Comparison of ENCODE assay signal across 17 cellular contexts in the genomic region with DNA sequence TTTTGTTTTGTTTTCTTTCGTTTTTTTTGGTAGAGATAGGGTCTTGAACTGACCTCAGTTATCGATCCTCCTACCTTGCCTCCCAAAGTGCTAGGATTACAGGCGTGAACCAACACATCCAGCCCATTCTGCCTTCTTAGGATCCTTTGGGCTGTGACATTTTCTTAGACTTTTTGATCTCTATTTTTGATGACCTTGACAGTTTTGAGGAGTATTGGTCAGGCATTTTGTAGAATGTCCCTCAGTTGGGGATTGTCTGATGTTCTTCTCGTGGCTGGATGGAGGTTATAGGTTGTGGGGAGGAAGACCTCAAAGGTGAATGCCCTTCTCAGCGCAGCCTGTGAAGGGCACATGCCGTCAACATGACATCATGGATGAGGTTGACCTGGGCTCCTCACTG. TPM values are rescaled to one million over a fixed set of nuclear protein-coding genes. Genes with fewer than 3 reads are reported as not detected.
DNase-seq lines count a peak whose midpoint lies in the region; ATAC-seq, FAIRE-seq and TF ChIP-seq lines count a peak whose summit lies in the region.
"Had no signal": no experiment of that assay in that cellular context is flagged by ENCODE, and none has a peak within 500 bp of the region (broad histone marks: within the 10 kb centered on the region; RNA-seq: fewer than 3 reads in every experiment).

No MANE protein-coding gene starts in this region.

- H3K27ac ChIP-seq in H1 (ENCODE audit: low read depth, low read length) = no peak overlapping the region

- no peak overlapping the region for H4K8ac ChIP-seq in H1 (ENCODE audit: extremely low read depth, insufficient read depth, low read length)

- H3K79me1 ChIP-seq in H1 (ENCODE audit: low read depth, low read length) = no peaks in the 10 kb centered on the region

- H3K36me3 Mint-ChIP-seq in activated CD8-positive, alpha-beta T cell treated with anti-CD3 and anti-CD28 coated beads, Interleukin-2, amount 10 ng/mL, durations not matched to agents 7 days and 5 days (ENCODE audit: low read depth) = peaks cover 21% of the 10 kb centered on the region
- no peaks in the 10 kb centered on the region for H3K36me3 Mint-ChIP-seq in activated CD8-positive, alpha-beta T cell treated with anti-CD3 and anti-CD28 coated beads for 36 hours (ENCODE audit: low read depth)
- no peaks in the 10 kb centered on the region for H3K36me3 Mint-ChIP-seq in activated CD8-positive, alpha-beta memory T cell treated with anti-CD3 and anti-CD28 coated beads, Interleukin-2, amount 10 ng/mL, durations not matched to agents 7 days and 5 days

- no peak for TF ChIP-seq EP300 in H1 (IDR thresholded peaks at IDR 0.05; ENCODE audit: borderline replicate concordance in 1 of 2, low read depth in 2 of 2, low read length in 2 of 2)

- H2BK12ac ChIP-seq in H1 (ENCODE audit: low read depth, low read length) = no peak overlapping the region

- FAIRE-seq in GM12891 (lab: Jason Lieb, UNC) (peak; percentile 41), H1 (lab: Jason Lieb, UNC) (no peak)
- FAIRE-seq: GM18507 had no signal

- no peak overlapping the region for H4K5ac ChIP-seq in H1 (ENCODE audit: insufficient read length, low read depth, low read length)

- H3K14ac ChIP-seq in H1 (ENCODE audit: insufficient read length) = no peak overlapping the region

- no peak for DNase-seq in activated CD8-positive, alpha-beta T cell treated with anti-CD3 and anti-CD28 coated beads, Interleukin-2, amount 10 ng/mL, durations not matched to agents 7 days and 5 days
- no peak for DNase-seq in activated CD8-positive, alpha-beta T cell treated with anti-CD3 and anti-CD28 coated beads for 36 hours
- DNase-seq in GM12891 (ENCODE audit: insufficient read length, low spot score) = no peak
- no peak for DNase-seq in H1 (ENCODE audit: low read depth in 1 of 2, low spot score in 2 of 2)
- no peak for DNase-seq in activated CD8-positive, alpha-beta memory T cell treated with anti-CD3 and anti-CD28 coated beads, Interleukin-2, amount 10 ng/mL, durations not matched to agents 7 days and 5 days
- DNase-seq in LoVo (ENCODE audit: low spot score) = no peak
- DNase-seq: Calu3, NCI-H1436 treated with DMSO at 0.1 percent for 48 hours, NCI-H2081 treated with DMSO at 0.1 percent for 48 hours, NCI-H345, NCI-H526 treated with DMSO at 0.1 percent for 48 hours had no signal

- no peaks in the 10 kb centered on the region for H3K27me3 ChIP-seq in H1 (replicated peaks in 1 of 4; ENCODE audit: control insufficient read depth in 3 of 4, extremely low read depth in 1 of 4, insufficient read depth in 3 of 4, low read length in 3 of 4)

- H3K4me3 ChIP-seq in H1 (ENCODE audit: extremely low read depth in 1 of 4, insufficient read depth in 2 of 4, low read depth in 3 of 4, low read length in 4 of 4) = no peak overlapping the region

- H3K4me1 ChIP-seq in H1 (replicated peaks in 1 of 4; ENCODE audit: control insufficient read depth in 3 of 4, insufficient read depth in 4 of 4, low read length in 3 of 4) = no peaks in the 10 kb centered on the region

- TF ChIP-seq POLR2A in GM12891 (IDR thresholded peaks at IDR 0.05; ENCODE audit: low read depth, low read length) (no peak), H1 (IDR thresholded peaks at IDR 0.05; ENCODE audit: control extremely low read depth in 1 of 2, low read depth in 2 of 2, low read length in 2 of 2) (no peak)

- POLR2A ChIA-PET in activated CD8-positive, alpha-beta T cell treated with anti-CD3 and anti-CD28 coated beads, Interleukin-2, amount 10 ng/mL, durations not matched to agents 7 days and 5 days (lab: Charles Lee) = no interaction called here
- POLR2A ChIA-PET in activated CD8-positive, alpha-beta T cell treated with anti-CD3 and anti-CD28 coated beads for 36 hours (lab: Charles Lee) = no interaction called here
- POLR2A ChIA-PET in H1 (lab: Charles Lee; ENCODE audit: partially characterized antibody) = interaction anchor here (1.8 kb wide), 1 partner anchor 34 kb away, joined by 4 read pairs; no protein-coding TSS in a partner anchor

- no peaks in the 10 kb centered on the region for H3K36me3 ChIP-seq in H1 (ENCODE audit: control insufficient read depth in 2 of 4, insufficient read depth in 4 of 4, low read length in 3 of 4)

- H2BK120ac ChIP-seq in H1 (replicated peaks; ENCODE audit: low read depth, low read length) = no peak overlapping the region

- no peak overlapping the region for H3K18ac ChIP-seq in H1 (ENCODE audit: extremely low read depth, low read length)

- intact Hi-C loops in activated CD8-positive, alpha-beta T cell treated with anti-CD3 and anti-CD28 coated beads for 36 hours (cut with micrococcal nuclease) = no loop called here

- no peak overlapping the region for H3K4ac ChIP-seq in H1 (replicated peaks; ENCODE audit: insufficient read length, low read depth, low read length)

- H3K4me3 Mint-ChIP-seq in activated CD8-positive, alpha-beta T cell treated with anti-CD3 and anti-CD28 coated beads, Interleukin-2, amount 10 ng/mL, durations not matched to agents 7 days and 5 days = no peak overlapping the region
- no peak overlapping the region for H3K4me3 Mint-ChIP-seq in activated CD8-positive, alpha-beta T cell treated with anti-CD3 and anti-CD28 coated beads for 36 hours
- no peak overlapping the region for H3K4me3 Mint-ChIP-seq in activated CD8-positive, alpha-beta memory T cell treated with anti-CD3 and anti-CD28 coated beads, Interleukin-2, amount 10 ng/mL, durations not matched to agents 7 days and 5 days
- H3K4me3 Mint-ChIP-seq: CD14-positive monocyte had no signal

- no peak overlapping the region for H2AFZ ChIP-seq in H1 (ENCODE audit: low read length)

- H4K20me1 ChIP-seq in H1 (replicated peaks in 1 of 2; ENCODE audit: control insufficient read depth in 1 of 2, insufficient read depth in 2 of 2, low read length in 2 of 2) = peaks cover 0 to 6% of the 10 kb centered on the region in 2 experiments

- no peak for ATAC-seq in activated CD8-positive, alpha-beta T cell treated with anti-CD3 and anti-CD28 coated beads, Interleukin-2, amount 10 ng/mL, durations not matched to agents 7 days and 5 days
- ATAC-seq in activated CD8-positive, alpha-beta T cell treated with anti-CD3 and anti-CD28 coated beads for 36 hours = no peak
- ATAC-seq in activated CD8-positive, alpha-beta memory T cell treated with anti-CD3 and anti-CD28 coated beads, Interleukin-2, amount 10 ng/mL, durations not matched to agents 7 days and 5 days = no peak
- ATAC-seq: HCT116 had no signal

- H3K9ac ChIP-seq in H1 (replicated peaks in 1 of 4; ENCODE audit: extremely low read depth in 1 of 4, low read depth in 3 of 4, low read length in 3 of 4) = no peak overlapping the region

- TF ChIP-seq RAD21 in H1 (IDR thresholded peaks at IDR 0.05 in 1 of 2, conservative IDR thresholded peaks at IDR 0.05 in 1 of 2; ENCODE audit: low read depth in 2 of 2, low read length in 2 of 2) = no peak

- no peak overlapping the region for H2BK5ac ChIP-seq in H1 (ENCODE audit: low read depth, low read length)

- no peak overlapping the region for H3K56ac ChIP-seq in H1 (replicated peaks; ENCODE audit: insufficient read length, low read depth, low read length)

- H3K9me3 Mint-ChIP-seq in activated CD8-positive, alpha-beta T cell treated with anti-CD3 and anti-CD28 coated beads, Interleukin-2, amount 10 ng/mL, durations not matched to agents 7 days and 5 days (ENCODE audit: insufficient read depth) = no peaks in the 10 kb centered on the region
- no peaks in the 10 kb centered on the region for H3K9me3 Mint-ChIP-seq in activated CD8-positive, alpha-beta T cell treated with anti-CD3 and anti-CD28 coated beads for 36 hours
- H3K9me3 Mint-ChIP-seq in activated CD8-positive, alpha-beta memory T cell treated with anti-CD3 and anti-CD28 coated beads, Interleukin-2, amount 10 ng/mL, durations not matched to agents 7 days and 5 days (ENCODE audit: low read depth) = no peaks in the 10 kb centered on the region
- H3K9me3 Mint-ChIP-seq: CD14-positive monocyte had no signal

- no peaks in the 10 kb centered on the region for H3K79me2 ChIP-seq in H1 (ENCODE audit: control insufficient read depth in 1 of 2, insufficient read depth in 2 of 2, low read length in 2 of 2)

- 0 out of 2 replicates have a peak overlapping the region, but pooled peaks have one; percentile 65 for H2AK5ac ChIP-seq in H1 (ENCODE audit: low read depth, low read length)

- WGBS in H1 (ENCODE audit: extremely low coverage in 1 of 2, insufficient coverage in 1 of 2, insufficient read length in 1 of 2, insufficient replicate concordance in 2 of 2, low coverage in 1 of 2, low lambda C conversion rate in 2 of 2, missing lambda C conversion rate in 1 of 2), 2 experiments = 79% methylated on average over 6 of the region's 6 CpGs; no CpG with 5 or more reads in 1 of the 2 experiments

- no peak overlapping the region for H2BK20ac ChIP-seq in H1 (ENCODE audit: low read length)

- H3K9me3 ChIP-seq in H1 (ENCODE audit: insufficient read depth in 2 of 2, low read depth in 1 of 2, low read length in 1 of 2) = no peaks in the 10 kb centered on the region

- H3K27ac Mint-ChIP-seq in activated CD8-positive, alpha-beta T cell treated with anti-CD3 and anti-CD28 coated beads, Interleukin-2, amount 10 ng/mL, durations not matched to agents 7 days and 5 days = peak overlapping the region; percentile 5
- H3K27ac Mint-ChIP-seq in activated CD8-positive, alpha-beta T cell treated with anti-CD3 and anti-CD28 coated beads for 36 hours = no peak overlapping the region
- H3K27ac Mint-ChIP-seq in activated CD8-positive, alpha-beta memory T cell treated with anti-CD3 and anti-CD28 coated beads, Interleukin-2, amount 10 ng/mL, durations not matched to agents 7 days and 5 days = no peak overlapping the region

- no peak overlapping the region for H2BK15ac ChIP-seq in H1 (ENCODE audit: low read length)

- CTCF ChIA-PET in activated CD8-positive, alpha-beta T cell treated with anti-CD3 and anti-CD28 coated beads, Interleukin-2, amount 10 ng/mL, durations not matched to agents 7 days and 5 days (lab: Charles Lee) = no interaction called here
- CTCF ChIA-PET in activated CD8-positive, alpha-beta T cell treated with anti-CD3 and anti-CD28 coated beads for 36 hours (lab: Charles Lee) = no interaction called here
- CTCF ChIA-PET in H1 (lab: Charles Lee; ENCODE audit: partially characterized antibody) = no interaction called here
- CTCF ChIA-PET in activated CD8-positive, alpha-beta memory T cell treated with anti-CD3 and anti-CD28 coated beads, Interleukin-2, amount 10 ng/mL, durations not matched to agents 7 days and 5 days (lab: Charles Lee) = no interaction called here

- peaks cover 14% of the 10 kb centered on the region for H3K4me1 Mint-ChIP-seq in activated CD8-positive, alpha-beta T cell treated with anti-CD3 and anti-CD28 coated beads, Interleukin-2, amount 10 ng/mL, durations not matched to agents 7 days and 5 days (ENCODE audit: low read depth)
- peaks cover 3% of the 10 kb centered on the region for H3K4me1 Mint-ChIP-seq in activated CD8-positive, alpha-beta T cell treated with anti-CD3 and anti-CD28 coated beads for 36 hours (ENCODE audit: low read depth)
- H3K4me1 Mint-ChIP-seq in activated CD8-positive, alpha-beta memory T cell treated with anti-CD3 and anti-CD28 coated beads, Interleukin-2, amount 10 ng/mL, durations not matched to agents 7 days and 5 days = no peaks in the 10 kb centered on the region
- H3K4me1 Mint-ChIP-seq: CD14-positive monocyte had no signal

- no peak overlapping the region for H4K91ac ChIP-seq in H1 (replicated peaks; ENCODE audit: insufficient read length, low read length)

- no peak overlapping the region for H3K4me2 ChIP-seq in H1 (ENCODE audit: insufficient read depth in 1 of 2, low read depth in 2 of 2, low read length in 2 of 2)

- H3K27me3 Mint-ChIP-seq in activated CD8-positive, alpha-beta T cell treated with anti-CD3 and anti-CD28 coated beads, Interleukin-2, amount 10 ng/mL, durations not matched to agents 7 days and 5 days (ENCODE audit: low read depth) = no peaks in the 10 kb centered on the region
- H3K27me3 Mint-ChIP-seq in activated CD8-positive, alpha-beta T cell treated with anti-CD3 and anti-CD28 coated beads for 36 hours = no peaks in the 10 kb centered on the region
- H3K27me3 Mint-ChIP-seq in activated CD8-positive, alpha-beta memory T cell treated with anti-CD3 and anti-CD28 coated beads, Interleukin-2, amount 10 ng/mL, durations not matched to agents 7 days and 5 days = no peaks in the 10 kb centered on the region

- TF ChIP-seq CTCF in activated CD8-positive, alpha-beta T cell treated with anti-CD3 and anti-CD28 coated beads for 36 hours (IDR thresholded peaks at IDR 0.05) = no peak
- TF ChIP-seq CTCF in H1 (IDR thresholded peaks at IDR 0.05; ENCODE audit: control extremely low read depth in 1 of 3, insufficient read depth in 1 of 3, low read depth in 1 of 3, low read length in 3 of 3) = no peak

- H3K23me2 ChIP-seq in H1 (ENCODE audit: low read depth, low read length) = no peaks in the 10 kb centered on the region

- no peak overlapping the region for H3K23ac ChIP-seq in H1 (ENCODE audit: insufficient read length)

RNA-seq across cellular contexts. Expression of gene KLC2, which starts 8.6 kb away (rescaled TPM):
- total RNA-seq in activated CD8-positive, alpha-beta T cell treated with anti-CD3 and anti-CD28 coated beads, Interleukin-2, amount 10 ng/mL, durations not matched to agents 7 days and 5 days = 10 to 100 TPM; 53.5 to 59.8 TPM
- 10 to 100 TPM; 32.2 to 35.2 TPM for total RNA-seq in activated CD8-positive, alpha-beta T cell treated with anti-CD3 and anti-CD28 coated beads for 36 hours
- 13.8 TPM for polyA plus RNA-seq in GM12891 (2012; ENCODE audit: low read depth, missing spikeins)
- 41.8 and 42.5 TPM in 2 replicates for total RNA-seq in H1 (2021; fragmentation: NEBNext Ultra II Directional; extraction: Animal tissue kit (Norgen Biotek cat#: 25700))
- 17.3 and 28.6 TPM in 2 replicates for polyA plus RNA-seq in H1 (2011; rRNA removed)
- polyA plus RNA-seq in H1 (2011; cell fraction: cytosol; rRNA removed) = 20.5 TPM
- 71.8 TPM for polyA plus RNA-seq in H1 (2011; cell fraction: nucleus; rRNA removed)
- polyA plus RNA-seq in H1 (2012, experiment 1 of 2) = 31.1 to 40.5 TPM (median 38.8 TPM) in 4 replicates
- polyA plus RNA-seq in H1 (2012, experiment 2 of 2) = 28.5 TPM
- 25.6 TPM for polyA plus RNA-seq in H1 (2013, experiment 1 of 2)
- 23.0 TPM for polyA plus RNA-seq in H1 (2013, experiment 2 of 2)
- polyA minus RNA-seq in H1 (2011; rRNA and poly(A)+ RNA removed) = 13.9 and 27.0 TPM in 2 replicates
- polyA minus RNA-seq in H1 (2011; cell fraction: cytosol; rRNA and poly(A)+ RNA removed) = 20.8 TPM
- 25.4 TPM for polyA minus RNA-seq in H1 (2011; cell fraction: nucleus; rRNA and poly(A)+ RNA removed)
- 10 to 100 TPM; 44.5 to 56.5 TPM for total RNA-seq in activated CD8-positive, alpha-beta memory T cell treated with anti-CD3 and anti-CD28 coated beads, Interleukin-2, amount 10 ng/mL, durations not matched to agents 7 days and 5 days

RNA-seq across cellular contexts. Expression of gene RAB1B, which starts 19.5 kb away (rescaled TPM):
- total RNA-seq in activated CD8-positive, alpha-beta T cell treated with anti-CD3 and anti-CD28 coated beads, Interleukin-2, amount 10 ng/mL, durations not matched to agents 7 days and 5 days = 100 to 1,000 TPM; 160 to 170 TPM
- 10 to 100 TPM; 97.9 to 98.2 TPM for total RNA-seq in activated CD8-positive, alpha-beta T cell treated with anti-CD3 and anti-CD28 coated beads for 36 hours
- polyA plus RNA-seq in GM12891 (2012; ENCODE audit: low read depth, missing spikeins) = 94.6 TPM
- 100 and 106 TPM in 2 replicates for total RNA-seq in H1 (2021; fragmentation: NEBNext Ultra II Directional; extraction: Animal tissue kit (Norgen Biotek cat#: 25700))
- polyA plus RNA-seq in H1 (2011; rRNA removed) = 217 and 306 TPM in 2 replicates
- 154 TPM for polyA plus RNA-seq in H1 (2011; cell fraction: cytosol; rRNA removed)
- 150 TPM for polyA plus RNA-seq in H1 (2011; cell fraction: nucleus; rRNA removed)
- polyA plus RNA-seq in H1 (2012, experiment 1 of 2) = 83.5 to 116 TPM (median 115 TPM) in 4 replicates
- 130 TPM for polyA plus RNA-seq in H1 (2012, experiment 2 of 2)
- 89.8 TPM for polyA plus RNA-seq in H1 (2013, experiment 1 of 2)
- 91.6 TPM for polyA plus RNA-seq in H1 (2013, experiment 2 of 2)
- polyA minus RNA-seq in H1 (2011; rRNA and poly(A)+ RNA removed) = 110 and 111 TPM in 2 replicates
- 81.3 TPM for polyA minus RNA-seq in H1 (2011; cell fraction: cytosol; rRNA and poly(A)+ RNA removed)
- polyA minus RNA-seq in H1 (2011; cell fraction: nucleus; rRNA and poly(A)+ RNA removed) = 39.8 TPM
- total RNA-seq in activated CD8-positive, alpha-beta memory T cell treated with anti-CD3 and anti-CD28 coated beads, Interleukin-2, amount 10 ng/mL, durations not matched to agents 7 days and 5 days = 100 to 1,000 TPM; 146 to 155 TPM

RNA-seq across cellular contexts. Expression of gene CNIH2, which starts 29.1 kb away (rescaled TPM):
- 1 to 10 TPM; 2.7 to 3.6 TPM for total RNA-seq in activated CD8-positive, alpha-beta T cell treated with anti-CD3 and anti-CD28 coated beads, Interleukin-2, amount 10 ng/mL, durations not matched to agents 7 days and 5 days
- total RNA-seq in activated CD8-positive, alpha-beta T cell treated with anti-CD3 and anti-CD28 coated beads for 36 hours = 1 to 10 TPM in 1 of 2 experiments, under 1 TPM in 1; 0.96 to 2.0 TPM
- polyA plus RNA-seq in GM12891 (2012; ENCODE audit: low read depth, missing spikeins) = 1.4 TPM
- total RNA-seq in H1 (2021; fragmentation: NEBNext Ultra II Directional; extraction: Animal tissue kit (Norgen Biotek cat#: 25700)) = 15.8 and 17.0 TPM in 2 replicates
- 11.6 and 12.5 TPM in 2 replicates for polyA plus RNA-seq in H1 (2011; rRNA removed)
- polyA plus RNA-seq in H1 (2011; cell fraction: cytosol; rRNA removed) = 5.5 TPM
- 13.1 TPM for polyA plus RNA-seq in H1 (2011; cell fraction: nucleus; rRNA removed)
- 11.7 to 18.1 TPM (median 16.2 TPM) in 4 replicates for polyA plus RNA-seq in H1 (2012, experiment 1 of 2)
- polyA plus RNA-seq in H1 (2012, experiment 2 of 2) = 12.4 TPM
- polyA plus RNA-seq in H1 (2013, experiment 1 of 2) = 12.7 TPM
- polyA plus RNA-seq in H1 (2013, experiment 2 of 2) = 13.4 TPM
- polyA minus RNA-seq in H1 (2011; rRNA and poly(A)+ RNA removed) = 8.5 and 9.1 TPM in 2 replicates
- 11.6 TPM for polyA minus RNA-seq in H1 (2011; cell fraction: cytosol; rRNA and poly(A)+ RNA removed)
- 5.0 TPM for polyA minus RNA-seq in H1 (2011; cell fraction: nucleus; rRNA and poly(A)+ RNA removed)
- 1 to 10 TPM; 1.1 to 1.2 TPM for total RNA-seq in activated CD8-positive, alpha-beta memory T cell treated with anti-CD3 and anti-CD28 coated beads, Interleukin-2, amount 10 ng/mL, durations not matched to agents 7 days and 5 days
- polyA plus RNA-seq: CD14-positive monocyte had no signal

RNA-seq across cellular contexts. Expression of gene YIF1A, which starts 40.0 kb away (rescaled TPM):
- 10 to 100 TPM; 46.6 to 58.6 TPM for total RNA-seq in activated CD8-positive, alpha-beta T cell treated with anti-CD3 and anti-CD28 coated beads, Interleukin-2, amount 10 ng/mL, durations not matched to agents 7 days and 5 days
- total RNA-seq in activated CD8-positive, alpha-beta T cell treated with anti-CD3 and anti-CD28 coated beads for 36 hours = 10 to 100 TPM; 57.4 to 64.0 TPM
- polyA plus RNA-seq in GM12891 (2012; ENCODE audit: low read depth, missing spikeins) = 58.0 TPM
- total RNA-seq in H1 (2021; fragmentation: NEBNext Ultra II Directional; extraction: Animal tissue kit (Norgen Biotek cat#: 25700)) = 70.1 and 75.9 TPM in 2 replicates
- 178 and 248 TPM in 2 replicates for polyA plus RNA-seq in H1 (2011; rRNA removed)
- polyA plus RNA-seq in H1 (2011; cell fraction: cytosol; rRNA removed) = 106 TPM
- 184 TPM for polyA plus RNA-seq in H1 (2011; cell fraction: nucleus; rRNA removed)
- 50.7 to 118 TPM (median 101 TPM) in 4 replicates for polyA plus RNA-seq in H1 (2012, experiment 1 of 2)
- polyA plus RNA-seq in H1 (2012, experiment 2 of 2) = 274 TPM
- 179 TPM for polyA plus RNA-seq in H1 (2013, experiment 1 of 2)
- polyA plus RNA-seq in H1 (2013, experiment 2 of 2) = 193 TPM
- polyA minus RNA-seq in H1 (2011; rRNA and poly(A)+ RNA removed) = 96.9 and 101 TPM in 2 replicates
- 80.4 TPM for polyA minus RNA-seq in H1 (2011; cell fraction: cytosol; rRNA and poly(A)+ RNA removed)
- polyA minus RNA-seq in H1 (2011; cell fraction: nucleus; rRNA and poly(A)+ RNA removed) = 42.2 TPM
- total RNA-seq in activated CD8-positive, alpha-beta memory T cell treated with anti-CD3 and anti-CD28 coated beads, Interleukin-2, amount 10 ng/mL, durations not matched to agents 7 days and 5 days = 10 to 100 TPM; 56.5 to 73.9 TPM

RNA-seq across cellular contexts. Expression of gene TMEM151A, which starts 42.8 kb away (rescaled TPM):
- total RNA-seq in activated CD8-positive, alpha-beta T cell treated with anti-CD3 and anti-CD28 coated beads, Interleukin-2, amount 10 ng/mL, durations not matched to agents 7 days and 5 days = not detected
- total RNA-seq in activated CD8-positive, alpha-beta T cell treated with anti-CD3 and anti-CD28 coated beads for 36 hours = not detected
- 0.18 TPM for polyA plus RNA-seq in GM12891 (2012; ENCODE audit: low read depth, missing spikeins)
- 2.4 and 3.2 TPM in 2 replicates for total RNA-seq in H1 (2021; fragmentation: NEBNext Ultra II Directional; extraction: Animal tissue kit (Norgen Biotek cat#: 25700))
- polyA plus RNA-seq in H1 (2011; rRNA removed) = 3.2 and 4.5 TPM in 2 replicates
- 2.2 TPM for polyA plus RNA-seq in H1 (2011; cell fraction: cytosol; rRNA removed)
- polyA plus RNA-seq in H1 (2011; cell fraction: nucleus; rRNA removed) = 2.4 TPM
- polyA plus RNA-seq in H1 (2012, experiment 1 of 2) = 0.87 to 2.5 TPM (median 2.1 TPM) in 4 replicates
- 2.3 TPM for polyA plus RNA-seq in H1 (2012, experiment 2 of 2)
- 3.7 TPM for polyA plus RNA-seq in H1 (2013, experiment 1 of 2)
- 4.0 TPM for polyA plus RNA-seq in H1 (2013, experiment 2 of 2)
- 0.56 and 1.3 TPM in 2 replicates for polyA minus RNA-seq in H1 (2011; rRNA and poly(A)+ RNA removed)
- polyA minus RNA-seq in H1 (2011; cell fraction: cytosol; rRNA and poly(A)+ RNA removed) = 1.8 TPM
- 2.8 TPM for polyA minus RNA-seq in H1 (2011; cell fraction: nucleus; rRNA and poly(A)+ RNA removed)
- total RNA-seq in activated CD8-positive, alpha-beta memory T cell treated with anti-CD3 and anti-CD28 coated beads, Interleukin-2, amount 10 ng/mL, durations not matched to agents 7 days and 5 days = not detected
- total RNA-seq: A172, OCI-LY7, RPMI7951 had no signal
- polyA plus RNA-seq: CD14-positive monocyte had no signal
